In genomic region chr19:50378863-50379236, GRCh38 we compare ENCODE assay signal across 20 cellular contexts. TPM values are rescaled to one million over a fixed set of nuclear protein-coding genes. Genes with fewer than 3 reads are reported as not detected.
DNase-seq lines count a peak whose midpoint lies in the region; ATAC-seq and TF ChIP-seq lines count a peak whose summit lies in the region.
"Had no signal": no experiment of that assay in that cellular context is flagged by ENCODE, and none has a peak within 500 bp of the region (broad histone marks: within the 10 kb centered on the region; RNA-seq: fewer than 3 reads in every experiment).

No MANE protein-coding gene starts in this region.

- H3K9me3 Mint-ChIP-seq in CD4-positive, alpha-beta T cell: no peaks in the 10 kb centered on the region
- no peaks in the 10 kb centered on the region for H3K9me3 Mint-ChIP-seq in IgD-negative memory B cell
- H3K9me3 Mint-ChIP-seq in naive thymus-derived CD4-positive, alpha-beta T cell: peaks cover 0 to 4% (median 0%) of the 10 kb centered on the region in 11 donors
- H3K9me3 Mint-ChIP-seq: HFFc6 had no signal

- H3K27ac ChIP-seq in CD4-positive, alpha-beta T cell (ENCODE audit: low read depth, low read length): no peak overlapping the region
- H3K27ac ChIP-seq in naive thymus-derived CD4-positive, alpha-beta T cell (ENCODE audit: low read depth, low read length): no peak overlapping the region
- no peak overlapping the region for H3K27ac ChIP-seq in spleen

- H3K27me3 ChIP-seq in CD4-positive, alpha-beta T cell (ENCODE audit: control insufficient read depth, insufficient read depth, low read length): no peaks in the 10 kb centered on the region
- no peaks in the 10 kb centered on the region for H3K27me3 ChIP-seq in naive thymus-derived CD4-positive, alpha-beta T cell (ENCODE audit: control insufficient read depth in 2 of 2, insufficient read depth in 2 of 2, low read length in 2 of 2)
- H3K27me3 ChIP-seq in spleen (replicated peaks in 1 of 7): no peaks in the 10 kb centered on the region
- H3K27me3 ChIP-seq: MG63 had no signal

- no peak for DNase-seq in CD4-positive, alpha-beta T cell
- no peak for DNase-seq in naive thymus-derived CD4-positive, alpha-beta T cell
- DNase-seq in spleen (peak; percentile 72), cerebellar cortex (ENCODE audit: low spot score) (no peak), NAMALWA (ENCODE audit: low spot score) (no peak)
- DNase-seq in stimulated activated CD8-positive, alpha-beta memory T cell treated with anti-CD3 and anti-CD28 coated beads, Interleukin-4, amount 100 ng/mL, for 48 hours: no peak
- DNase-seq: HFFc6, KG1, MG63, NCI-H2029, NCI-H446, NCI-H524 treated with DMSO at 0.1 percent for 48 hours, NCI-H774, SK-N-SH had no signal

- no peak for TF ChIP-seq CTCF in CD4-positive, alpha-beta T cell (IDR thresholded peaks at IDR 0.05)
- no peak for TF ChIP-seq CTCF in spleen (IDR thresholded peaks at IDR 0.05 in 8 of 11, conservative IDR thresholded peaks at IDR 0.05 in 3 of 11)

- H3K4me1 ChIP-seq in naive thymus-derived CD4-positive, alpha-beta T cell (ENCODE audit: control insufficient read depth in 2 of 2, insufficient read depth in 2 of 2, low read length in 2 of 2): peaks cover 8 to 10% of the 10 kb centered on the region in 2 donors
- peaks cover 0 to 67% (median 34%) of the 10 kb centered on the region in 6 donors for H3K4me1 ChIP-seq in spleen

- intact Hi-C loops in CD4-positive, alpha-beta T cell (cut with DNase I, micrococcal nuclease): no loop called here
- intact Hi-C loops in naive thymus-derived CD4-positive, alpha-beta T cell (cut with micrococcal nuclease): loop anchor here in 1 of 2 donors (5.0 kb wide), 1 partner anchor 737 kb away; the partner anchor contains the start of genes RRAS and SCAF1
- intact Hi-C loops in spleen (cut with DNase I; ENCODE audit: low total_unique reads): no loop called here

- peaks cover 71% of the 10 kb centered on the region for H3K36me3 Mint-ChIP-seq in CD4-positive, alpha-beta T cell (ENCODE audit: low read depth)
- peaks cover 2% of the 10 kb centered on the region for H3K36me3 Mint-ChIP-seq in IgD-negative memory B cell
- peaks cover 11 to 26% (median 16%) of the 10 kb centered on the region in 5 donors for H3K36me3 Mint-ChIP-seq in naive thymus-derived CD4-positive, alpha-beta T cell

- WGBS in spleen, 5 donors: 90 to 98% (median 95%) methylated on average over 2 to 10 of the region's 10 CpGs

- peak overlapping the region; percentile 27 for H3K4me3 Mint-ChIP-seq in CD4-positive, alpha-beta T cell
- H3K4me3 Mint-ChIP-seq in IgD-negative memory B cell: peak overlapping the region in 1 of 4 donors; percentile 70
- peak overlapping the region in 1 of 10 donors; percentile 33 for H3K4me3 Mint-ChIP-seq in naive thymus-derived CD4-positive, alpha-beta T cell
- H3K4me3 Mint-ChIP-seq: CD14-positive monocyte, GM23338, HFFc6 had no signal

- no peak for TF ChIP-seq POLR2A in spleen (IDR thresholded peaks at IDR 0.05)

- H3K36me3 ChIP-seq in naive thymus-derived CD4-positive, alpha-beta T cell (ENCODE audit: control insufficient read depth in 2 of 3, insufficient read depth in 3 of 3, low read length in 3 of 3): peaks cover 0 to 58% (median 33%) of the 10 kb centered on the region in 3 experiments
- H3K36me3 ChIP-seq in spleen: peaks cover 3 to 60% (median 58%) of the 10 kb centered on the region in 6 donors

- CTCF ChIA-PET in CD4-positive, alpha-beta T cell (lab: Charles Lee): no interaction called here
- CTCF ChIA-PET in naive thymus-derived CD4-positive, alpha-beta T cell (lab: Charles Lee): no interaction called here

- H3K4me3 ChIP-seq in naive thymus-derived CD4-positive, alpha-beta T cell (ENCODE audit: low read length): no peak overlapping the region
- H3K4me3 ChIP-seq in spleen: no peak overlapping the region
- H3K4me3 ChIP-seq: GM23338, HAP-1, MG63 had no signal

- POLR2A ChIA-PET in CD4-positive, alpha-beta T cell (lab: Charles Lee): interaction anchor here (0.5 kb wide), 1 partner anchor 98 kb away, joined by 3 read pairs; no protein-coding TSS in a partner anchor
- POLR2A ChIA-PET in naive thymus-derived CD4-positive, alpha-beta T cell (lab: Charles Lee): interaction anchor here (0.6 kb wide), 1 partner anchor 46 kb away, joined by 3 read pairs; no protein-coding TSS in a partner anchor

- no peak for ATAC-seq in CD4-positive, alpha-beta T cell (ENCODE audit: poor library complexity)
- no peak for ATAC-seq in naive thymus-derived CD4-positive, alpha-beta T cell
- ATAC-seq: GM23338 had no signal

- peaks cover 29% of the 10 kb centered on the region for H3K4me1 Mint-ChIP-seq in CD4-positive, alpha-beta T cell (ENCODE audit: low read depth)
- H3K4me1 Mint-ChIP-seq in IgD-negative memory B cell: peaks cover 12 to 15% (median 12%) of the 10 kb centered on the region in 3 donors
- peaks cover 20 to 45% (median 32%) of the 10 kb centered on the region in 7 donors for H3K4me1 Mint-ChIP-seq in naive thymus-derived CD4-positive, alpha-beta T cell

- no peaks in the 10 kb centered on the region for H3K9me3 ChIP-seq in CD4-positive, alpha-beta T cell (ENCODE audit: control insufficient read depth, low read length)
- no peaks in the 10 kb centered on the region for H3K9me3 ChIP-seq in naive thymus-derived CD4-positive, alpha-beta T cell (ENCODE audit: control insufficient read depth in 2 of 3, low read length in 3 of 3)
- no peaks in the 10 kb centered on the region for H3K9me3 ChIP-seq in spleen
- H3K9me3 ChIP-seq: HAP-1, MG63, SK-N-SH had no signal

- peak overlapping the region; percentile 9 for H3K27ac Mint-ChIP-seq in CD4-positive, alpha-beta T cell
- peak overlapping the region in 2 of 3 donors; percentile 59 to 96 for H3K27ac Mint-ChIP-seq in IgD-negative memory B cell
- H3K27ac Mint-ChIP-seq in naive thymus-derived CD4-positive, alpha-beta T cell: peak overlapping the region in 6 of 9 donors; percentile 17 to 80 (median 42)
- H3K27ac Mint-ChIP-seq: B cell, GM23338, HFFc6 had no signal

- peaks cover 5% of the 10 kb centered on the region for H3K27me3 Mint-ChIP-seq in CD4-positive, alpha-beta T cell
- H3K27me3 Mint-ChIP-seq in IgD-negative memory B cell: no peaks in the 10 kb centered on the region
- no peaks in the 10 kb centered on the region for H3K27me3 Mint-ChIP-seq in naive thymus-derived CD4-positive, alpha-beta T cell
- H3K27me3 Mint-ChIP-seq: B cell had no signal

RNA-seq across cellular contexts. Expression of gene NR1H2, which starts 2.6 kb away (rescaled TPM):
- total RNA-seq in CD4-positive, alpha-beta T cell: 100 to 1,000 TPM; 261 to 265 TPM
- 130 TPM for polyA plus RNA-seq in IgD-negative memory B cell
- total RNA-seq in naive thymus-derived CD4-positive, alpha-beta T cell: 100 to 1,000 TPM in 4 of 5 experiments, 10 to 100 TPM in 1; 66.6 to 284 (median 114) TPM
- polyA plus RNA-seq in naive thymus-derived CD4-positive, alpha-beta T cell: 100 to 1,000 TPM in 1 of 2 donors, 10 to 100 TPM in 1; 82.7 to 128 TPM
- 10 to 100 TPM; 59.9 to 96.0 (median 84.8) TPM for total RNA-seq in spleen
- 10 to 100 TPM; 53.1 to 75.5 (median 55.8) TPM for polyA plus RNA-seq in spleen

RNA-seq across cellular contexts. Expression of gene POLD1, which starts 5.3 kb away (rescaled TPM):
- 10 to 100 TPM; 22.1 to 24.2 TPM for total RNA-seq in CD4-positive, alpha-beta T cell
- 32.8 TPM for polyA plus RNA-seq in IgD-negative memory B cell
- 100 to 1,000 TPM in 1 of 5 experiments, 10 to 100 TPM in 4; 26.0 to 110 (median 40.8) TPM for total RNA-seq in naive thymus-derived CD4-positive, alpha-beta T cell
- 10 to 100 TPM; 30.5 to 44.3 TPM for polyA plus RNA-seq in naive thymus-derived CD4-positive, alpha-beta T cell
- 10 to 100 TPM; 26.5 to 39.9 (median 28.2) TPM for total RNA-seq in spleen
- 10 to 100 TPM; 50.9 to 66.6 (median 66.5) TPM for polyA plus RNA-seq in spleen

RNA-seq across cellular contexts. Expression of gene NAPSA, which starts 13.4 kb away (rescaled TPM):
- under 1 TPM; 0.61 to 0.91 TPM for total RNA-seq in CD4-positive, alpha-beta T cell
- polyA plus RNA-seq in IgD-negative memory B cell (4.2 TPM), spleen (1 to 10 TPM; 4.5 to 6.4 (median 5.0) TPM)
- total RNA-seq in naive thymus-derived CD4-positive, alpha-beta T cell: 1 to 10 TPM in 4 of 5 experiments, under 1 TPM in 1; 0.72 to 8.2 (median 4.5) TPM
- 1 to 10 TPM; 1.2 to 1.6 TPM for polyA plus RNA-seq in naive thymus-derived CD4-positive, alpha-beta T cell
- 1 to 10 TPM; 1.5 to 3.4 (median 2.3) TPM for total RNA-seq in spleen
- total RNA-seq: Daoy had no signal

RNA-seq across cellular contexts. Expression of gene SPIB, which starts 39.9 kb away (rescaled TPM):
- total RNA-seq in CD4-positive, alpha-beta T cell: under 1 TPM; 0.42 to 0.52 TPM
- polyA plus RNA-seq in IgD-negative memory B cell (403 TPM), spleen (10 to 100 TPM; 55.5 to 90.5 (median 86.1) TPM)
- total RNA-seq in naive thymus-derived CD4-positive, alpha-beta T cell: 1 to 10 TPM in 3 of 5 experiments, under 1 TPM in 2; 0.73 to 7.5 (median 1.5) TPM
- polyA plus RNA-seq in naive thymus-derived CD4-positive, alpha-beta T cell: under 1 TPM; 0.19 to 0.46 TPM
- 10 to 100 TPM; 22.1 to 76.6 (median 34.4) TPM for total RNA-seq in spleen
- total RNA-seq: Daoy, HFFc6 had no signal
- polyA plus RNA-seq: SK-N-SH had no signal

RNA-seq across cellular contexts. Expression of gene KCNC3, which starts 49.7 kb away (rescaled TPM):
- 1 to 10 TPM; 1.6 to 2.0 TPM for total RNA-seq in CD4-positive, alpha-beta T cell
- not detected for polyA plus RNA-seq in IgD-negative memory B cell
- 10 to 100 TPM in 1 of 5 experiments, 1 to 10 TPM in 4; 1.9 to 11.1 (median 2.4) TPM for total RNA-seq in naive thymus-derived CD4-positive, alpha-beta T cell
- not detected for polyA plus RNA-seq in naive thymus-derived CD4-positive, alpha-beta T cell
- 10 to 100 TPM in 2 of 7 donors, 1 to 10 TPM in 5; 2.6 to 20.8 (median 7.1) TPM for total RNA-seq in spleen
- 1 to 10 TPM in 1 of 3 donors, under 1 TPM in 2; 0.72 to 2.6 (median 0.74) TPM for polyA plus RNA-seq in spleen
- total RNA-seq: HFFc6 had no signal

Comparison
In these comparisons a context has a peak if more than half of its experiments do, and no peak if none do; other contexts are left out.
1. H3K27ac Mint-ChIP-seq: peak in every context shown above with its lines; median percentile 78 in IgD-negative memory B cell; 42 in naive thymus-derived CD4-positive, alpha-beta T cell; 9 in CD4-positive, alpha-beta T cell.